Comparison of ENCODE assay signal across 23 cellular contexts in the genomic region with DNA sequence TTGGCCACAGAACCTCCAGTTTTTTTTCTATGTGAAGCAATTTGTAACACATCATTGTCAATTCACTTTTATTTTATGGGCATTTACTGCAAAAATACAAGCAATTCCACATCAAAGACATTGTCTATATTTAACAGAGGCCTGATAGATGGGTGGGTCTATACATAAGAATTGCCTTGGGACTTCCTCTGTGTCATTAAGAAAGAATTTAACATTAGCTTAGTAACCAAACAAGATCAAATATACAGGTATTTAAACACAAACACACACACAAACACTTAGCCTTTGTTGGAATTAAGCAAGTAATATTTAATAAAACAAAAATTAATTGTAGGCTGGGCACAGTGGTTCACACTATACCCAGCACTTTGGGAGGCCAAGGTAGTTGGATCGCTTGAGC.
"Had no signal": no experiment of that assay in that cellular context is flagged by ENCODE, and none has a peak within 500 bp of the region (broad histone marks: within the 10 kb centered on the region; RNA-seq: fewer than 3 reads in every experiment).

No MANE protein-coding gene starts in this region.

- H3K4me3 ChIP-seq: esophagus squamous epithelium, right lobe of liver, testis, transverse colon had no signal

- H3K27ac ChIP-seq: brain microvascular endothelial cell, esophagus squamous epithelium, neutrophil, right lobe of liver, testis, transverse colon had no signal

- DNase-seq: activated CD4-positive, alpha-beta memory T cell treated with anti-CD3 and anti-CD28 coated beads for 36 hours; activated CD4-positive, alpha-beta T cell treated with anti-CD3 and anti-CD28 coated beads, Interleukin-2, amount 10 ng/mL, durations not matched to agents 24 days and 14 days; activated CD4-positive, CD25-positive, alpha-beta regulatory T cell treated with anti-CD3 and anti-CD28 coated beads, Interleukin-2, amount 50 U/mL, for 72 hours; activated CD8-positive, alpha-beta memory T cell treated with anti-CD3 and anti-CD28 coated beads, Interleukin-2, amount 50 U/mL, for 48 hours; activated gamma-delta T cell; activated naive CD4-positive, alpha-beta T cell treated with anti-CD3 and anti-CD28 coated beads, Interleukin-2, amount 10 ng/mL, durations not matched to agents 7 days and 5 days; activated T-cell treated with anti-CD3 and anti-CD28 coated beads, Interleukin-2, amount 50 U/mL, for 24 hours; amniotic stem cell; brain microvascular endothelial cell; central memory CD4-positive, alpha-beta T cell; endodermal cell; esophagus squamous epithelium; foreskin melanocyte; left ventricle myocardium superior; right lobe of liver; stimulated activated CD4-positive, alpha-beta T cell treated with anti-CD3 and anti-CD28 coated beads, Interleukin-4, amount 100 ng/mL, for 1 hour; stimulated activated naive CD8-positive, alpha-beta T cell treated with anti-CD3 and anti-CD28 coated beads, Interleukin-15, Interleukin-2, amounts not matched to agents 100 U/mL and 50 U/mL, for 24 hours; T-helper 9 cell; testis; transverse colon had no signal

- ATAC-seq: left ventricle myocardium superior; right lobe of liver; stimulated activated naive CD8-positive, alpha-beta T cell treated with anti-CD3 and anti-CD28 coated beads, Interleukin-15, Interleukin-2, amounts not matched to agents 100 U/mL and 50 U/mL, for 24 hours had no signal

- H3K9me3 ChIP-seq: esophagus squamous epithelium, neutrophil, right lobe of liver, testis, transverse colon had no signal

- FAIRE-seq: astrocyte, TTC549 had no signal

- H3K27me3 ChIP-seq: brain microvascular endothelial cell, esophagus squamous epithelium, right lobe of liver, testis, transverse colon had no signal

- H3K36me3 ChIP-seq: brain microvascular endothelial cell, esophagus squamous epithelium, neutrophil, right lobe of liver, transverse colon had no signal
